ENCODE assay signal across 25 cellular contexts in genomic region chr9:98804083-98804482, GRCh38.
"Had no signal": no experiment of that assay in that cellular context is flagged by ENCODE, and none has a peak within 500 bp of the region (broad histone marks: within the 10 kb centered on the region; RNA-seq: fewer than 3 reads in every experiment).

No MANE protein-coding gene starts in this region.

- H3K4me3 ChIP-seq: coronary artery, esophagus muscularis mucosa, left lung, mucosa of descending colon, pancreas, thoracic aorta, tibial nerve, upper lobe of right lung, uterus had no signal

- FAIRE-seq: endothelial cell of umbilical vein, frontal cortex, islet of Langerhans, pancreas had no signal

- H3K9me3 ChIP-seq: esophagus muscularis mucosa, left lung, mucosa of descending colon, neutrophil, pancreas, thoracic aorta, tibial nerve, upper lobe of right lung, uterus had no signal

- DNase-seq: dermis blood vessel endothelial cell; effector memory CD4-positive, alpha-beta T cell; left cardiac atrium; left lung; mesenchymal stem cell; mucosa of descending colon; naive B cell; pancreas; stimulated activated CD4-positive, alpha-beta T cell treated with anti-CD3 and anti-CD28 coated beads, Interleukin-2, amount 100 ng/mL, for 24 hours; stimulated activated CD4-positive, alpha-beta T cell treated with anti-CD3 and anti-CD28 coated beads, Interleukin-4, amount 100 ng/mL, for 24 hours; stimulated activated naive CD4-positive, alpha-beta T cell treated with Interleukin-2 at 50 U/mL for 16 hours; substantia nigra; upper lobe of right lung; uterus had no signal

- H3K36me3 ChIP-seq: esophagus muscularis mucosa, left lung, neutrophil, pancreas, thoracic aorta, tibial nerve, upper lobe of right lung, uterus had no signal

- H3K27ac ChIP-seq: coronary artery, left lung, neutrophil, pancreas, thoracic aorta, tibial nerve, upper lobe of right lung, uterus had no signal

- ATAC-seq: left cardiac atrium; left lung; mucosa of descending colon; natural killer cell treated with Interleukin-12 subunit alpha and Interleukin-12 subunit beta and Interleukin-15 and Interleukin-18, amount 100 ng/mL, for 72 hours; pancreas; sciatic nerve; stimulated activated effector memory CD8-positive, alpha-beta T cell treated with anti-CD3 and anti-CD28 coated beads, Interleukin-12 subunit alpha, Interleukin-12 subunit beta, amount 100 ng/mL, for 72 hours; upper lobe of right lung had no signal

- H3K27me3 ChIP-seq: esophagus muscularis mucosa, pancreas, upper lobe of right lung, uterus had no signal
